Comparison of ENCODE assay signal across 9 cellular contexts in the genomic region with DNA sequence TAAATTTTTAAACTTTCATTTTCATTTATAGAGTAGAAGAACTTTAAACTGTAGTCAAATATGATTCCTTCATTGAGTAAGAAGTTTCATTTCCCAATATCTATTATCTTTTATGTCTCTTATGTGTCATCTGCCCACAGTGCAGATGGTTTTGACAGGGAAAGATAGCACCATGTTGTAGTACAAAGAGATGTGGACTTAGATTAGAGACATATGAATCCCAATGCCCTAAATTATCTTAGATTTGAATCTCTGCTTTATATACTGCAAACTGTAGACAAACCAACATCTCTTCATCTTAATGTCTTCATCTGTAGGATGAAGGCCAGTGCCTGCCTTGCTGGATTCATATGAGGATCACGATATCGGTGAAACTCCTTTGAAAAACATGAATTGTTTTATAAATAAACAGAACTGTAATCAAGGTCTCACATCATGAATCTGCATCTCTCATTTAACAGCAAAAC.
DNase-seq lines count a peak whose midpoint lies in the region; ATAC-seq and TF ChIP-seq lines count a peak whose summit lies in the region.
"Had no signal": no experiment of that assay in that cellular context is flagged by ENCODE, and none has a peak within 500 bp of the region (broad histone marks: within the 10 kb centered on the region; RNA-seq: fewer than 3 reads in every experiment).

No MANE protein-coding gene starts in this region.

- H3K9me3 ChIP-seq in T-helper 17 cell (ENCODE audit: control insufficient read depth, low read length, poor library complexity, severe bottlenecking) (no peaks in the 10 kb centered on the region), BE2C (no peaks in the 10 kb centered on the region)

- H3K27ac Mint-ChIP-seq in T-helper 17 cell: no peak overlapping the region
- H3K27ac Mint-ChIP-seq in mesothelial cell of epicardium: no peak overlapping the region

- no peaks in the 10 kb centered on the region for H3K36me3 ChIP-seq in BE2C

- H3K4me3 Mint-ChIP-seq in T-helper 17 cell (no peak overlapping the region), mesothelial cell of epicardium (no peak overlapping the region)

- H3K36me3 Mint-ChIP-seq in T-helper 17 cell (ENCODE audit: low read depth) (no peaks in the 10 kb centered on the region), mesothelial cell of epicardium (no peaks in the 10 kb centered on the region)

- no peak for DNase-seq in T-helper 17 cell
- no peak for DNase-seq in mesothelial cell of epicardium (ENCODE audit: low spot score in 2 of 2, unreplicated experiment in 2 of 2)
- no peak for DNase-seq in NCI-H2196 (lab: John Stamatoyannopoulos, UW; ENCODE audit: unreplicated experiment)
- no peak for DNase-seq in BE2C
- DNase-seq in NCI-H748 treated with DMSO at 0.1 percent for 48 hours (lab: John Stamatoyannopoulos, UW): no peak
- DNase-seq: aorta had no signal

- no peaks in the 10 kb centered on the region for H3K4me1 Mint-ChIP-seq in T-helper 17 cell
- peaks cover 15% of the 10 kb centered on the region for H3K4me1 Mint-ChIP-seq in mesothelial cell of epicardium

- H3K4me3 ChIP-seq in BE2C (ENCODE audit: low read depth, low read length): no peak overlapping the region

- H3K9me3 Mint-ChIP-seq in mesothelial cell of epicardium: no peaks in the 10 kb centered on the region

- no peaks in the 10 kb centered on the region for H3K27me3 ChIP-seq in BE2C

- ATAC-seq in GM18502 (IDR thresholded peaks at IDR 0.05; ENCODE audit: poor library complexity, unreplicated experiment): peak; percentile 90
- ATAC-seq in GM19468 (IDR thresholded peaks at IDR 0.05; ENCODE audit: extremely low read depth, unreplicated experiment): peak; percentile 86
- peak; percentile 84 for ATAC-seq in HG03108 (IDR thresholded peaks at IDR 0.05; ENCODE audit: unreplicated experiment)
- peak; percentile 14 for ATAC-seq in T-helper 17 cell

- no peak for TF ChIP-seq CTCF in mesothelial cell of epicardium (IDR thresholded peaks at IDR 0.05; ENCODE audit: unreplicated experiment)
- TF ChIP-seq CTCF in BE2C (IDR thresholded peaks at IDR 0.05; ENCODE audit: low read depth, low read length): no peak

- H3K4me1 ChIP-seq in BE2C: peaks cover 5% of the 10 kb centered on the region; the same call in 1 of the 2 replicates

- peaks cover 6% of the 10 kb centered on the region for H3K27me3 Mint-ChIP-seq in T-helper 17 cell
- H3K27me3 Mint-ChIP-seq in mesothelial cell of epicardium (ENCODE audit: low read depth): no peaks in the 10 kb centered on the region

Comparison
In these comparisons a context has a peak if more than half of its experiments do, and no peak if none do; other contexts are left out.
1. ATAC-seq: peak in every context shown above with its lines; median percentile 90 in GM18502; 86 in GM19468; 84 in HG03108; 14 in T-helper 17 cell.